In genomic region chr13:43411741-43412140, GRCh38 we compare ENCODE assay signal across 13 cellular contexts.
DNase-seq lines count a peak whose midpoint lies in the region; ATAC-seq lines count a peak whose summit lies in the region.
"Had no signal": no experiment of that assay in that cellular context is flagged by ENCODE, and none has a peak within 500 bp of the region (broad histone marks: within the 10 kb centered on the region; RNA-seq: fewer than 3 reads in every experiment).

No MANE protein-coding gene starts in this region.

- H3K27ac ChIP-seq in angular gyrus (ENCODE audit: low read depth, low read length): peak overlapping the region; percentile 85
- no peak overlapping the region for H3K27ac ChIP-seq in right cardiac atrium (ENCODE audit: low read length)
- peak overlapping the region; percentile 0 for H3K27ac ChIP-seq in stomach smooth muscle (ENCODE audit: low read length)
- H3K27ac ChIP-seq: adrenal gland, pancreas, VCaP had no signal

- H3K4me3 ChIP-seq in right cardiac atrium (ENCODE audit: low read length): no peak overlapping the region
- peak overlapping the region in 1 of 2 donors; percentile 2 for H3K4me3 ChIP-seq in stomach smooth muscle (ENCODE audit: low read length in 2 of 2)
- H3K4me3 ChIP-seq: adrenal gland, pancreas had no signal

- no peaks in the 10 kb centered on the region for H3K9me3 ChIP-seq in right cardiac atrium (ENCODE audit: control insufficient read depth, low read length)
- no peaks in the 10 kb centered on the region for H3K9me3 ChIP-seq in stomach smooth muscle (ENCODE audit: control insufficient read depth in 2 of 2, low read length in 2 of 2)
- H3K9me3 ChIP-seq: adrenal gland, pancreas had no signal

- H3K27me3 ChIP-seq in right cardiac atrium (ENCODE audit: control insufficient read depth, insufficient read depth) (no peaks in the 10 kb centered on the region), stomach smooth muscle (ENCODE audit: control insufficient read depth in 1 of 2, insufficient read depth in 2 of 2, low read length in 2 of 2) (no peaks in the 10 kb centered on the region)
- H3K27me3 ChIP-seq: adrenal gland, pancreas had no signal

- ATAC-seq in right cardiac atrium: peak; percentile 60 to 70
- ATAC-seq: left lobe of liver had no signal

- WGBS in right cardiac atrium: 64% methylated on average over 9 of the region's 9 CpGs

- DNase-seq in M059J (ENCODE audit: low read depth) (peak; percentile 1), right cardiac atrium (peak; percentile 19 to 58 (median 36)), foreskin melanocyte (no peak), DMS79 (lab: John Stamatoyannopoulos, UW) (no peak)
- DNase-seq in stimulated activated CD4-positive, alpha-beta T cell treated with anti-CD3 and anti-CD28 coated beads, Interleukin-12 subunit alpha, Interleukin-12 subunit beta, amount 100 ng/mL, for 4 hours: no peak
- DNase-seq: NCI-H1436, NCI-H524 treated with DMSO at 0.1 percent for 48 hours had no signal

- H3K4me1 ChIP-seq in right cardiac atrium (ENCODE audit: control insufficient read depth, insufficient read depth, low read length) (no peaks in the 10 kb centered on the region), stomach smooth muscle (ENCODE audit: control insufficient read depth, insufficient read depth, low read length) (peaks cover 5% of the 10 kb centered on the region)
- H3K4me1 ChIP-seq: adrenal gland, pancreas had no signal

- intact Hi-C loops in right cardiac atrium (cut with DNase I): no loop called here

- H3K36me3 ChIP-seq in stomach smooth muscle (ENCODE audit: control insufficient read depth in 2 of 2, insufficient read depth in 2 of 2, low read length in 2 of 2): no peaks in the 10 kb centered on the region
- H3K36me3 ChIP-seq: adrenal gland, pancreas had no signal

- H3K9ac ChIP-seq in stomach smooth muscle (ENCODE audit: low read length in 2 of 2): peak overlapping the region in 1 of 2 donors; percentile 35

Comparison
In these comparisons a context has a peak if more than half of its experiments do, and no peak if none do; other contexts are left out.
1. DNase-seq: peak in M059J (single experiment) and right cardiac atrium (3 of 3); none in foreskin melanocyte (single experiment), stimulated activated CD4-positive, alpha-beta T cell treated with anti-CD3 and anti-CD28 coated beads, Interleukin-12 subunit alpha, Interleukin-12 subunit beta, amount 100 ng/mL, for 4 hours (single experiment) and DMS79 (single experiment).